ENCODE assay signal across 8 cellular contexts in genomic region chr5:10701567-10702039, GRCh38. TPM values are rescaled to one million over a fixed set of nuclear protein-coding genes. Genes with fewer than 3 reads are reported as not detected.
DNase-seq lines count a peak whose midpoint lies in the region; ATAC-seq and TF ChIP-seq lines count a peak whose summit lies in the region.

No MANE protein-coding gene starts in this region.

- no peak overlapping the region for H3K9ac ChIP-seq in liver (ENCODE audit: low read depth in 1 of 2, low read length in 2 of 2)

- H3K4me1 ChIP-seq in liver (ENCODE audit: control insufficient read depth in 4 of 4, insufficient read depth in 4 of 4, low read length in 3 of 4): peaks cover 5 to 23% (median 11%) of the 10 kb centered on the region in 4 donors

- H3K36me3 ChIP-seq in liver (ENCODE audit: control insufficient read depth in 4 of 4, insufficient read depth in 3 of 4, low read depth in 1 of 4, low read length in 3 of 4): no peaks in the 10 kb centered on the region

- 55% methylated on average over 6 of the region's 6 CpGs for WGBS in liver

- TF ChIP-seq CTCF in liver (IDR thresholded peaks at IDR 0.05; ENCODE audit: low read depth, low read length, missing input control): peak; percentile 53

- TF ChIP-seq RAD21 in liver (IDR thresholded peaks at IDR 0.05): peak; percentile 62 to 76

- no peaks in the 10 kb centered on the region for H3K27me3 ChIP-seq in liver (ENCODE audit: control insufficient read depth in 4 of 4, insufficient read depth in 4 of 4, low read length in 3 of 4)

- DNase-seq in Ammon's horn (ENCODE audit: low spot score): peak; percentile 70
- DNase-seq in OCI-M1 (lab: John Stamatoyannopoulos, UW): peak; percentile 48
- DNase-seq in cerebellum (ENCODE audit: low spot score): peak; percentile 36
- DNase-seq in NK-92 treated with Interleukin-12 subunit alpha and Interleukin-12 subunit beta, amount 100 ng/mL, for 24 hours (lab: John Stamatoyannopoulos, UW): no peak

- ATAC-seq in GM19351 (IDR thresholded peaks at IDR 0.05; ENCODE audit: unreplicated experiment) (peak; percentile 20), HG02610 (IDR thresholded peaks at IDR 0.05; ENCODE audit: unreplicated experiment) (no peak), GM18511 (IDR thresholded peaks at IDR 0.05; ENCODE audit: unreplicated experiment) (no peak)

- no peaks in the 10 kb centered on the region for H3K9me3 ChIP-seq in liver (ENCODE audit: control insufficient read depth in 4 of 4, low read length in 3 of 4)

- H3K27ac ChIP-seq in liver (ENCODE audit: low read depth in 1 of 2, low read length in 2 of 2): no peak overlapping the region

- no peak overlapping the region for H3K4me3 ChIP-seq in liver (ENCODE audit: low read depth in 1 of 3, low read length in 3 of 3)

TF ChIP-seq in liver, 16 proteins besides CTCF, POLR2A, EP300 and RAD21:
- no peak for TF ChIP-seq HNF4A (conservative IDR thresholded peaks at IDR 0.05)
- no peak for TF ChIP-seq RXRA (IDR thresholded peaks at IDR 0.05)
- TF ChIP-seq TAF1 (conservative IDR thresholded peaks at IDR 0.05): no peak
- no peak for TF ChIP-seq ZBTB33 (IDR thresholded peaks at IDR 0.05)
- TF ChIP-seq YY1 (IDR thresholded peaks at IDR 0.05): no peak
- no peak for TF ChIP-seq FOXA1 (IDR thresholded peaks at IDR 0.05)
- TF ChIP-seq SP1 (IDR thresholded peaks at IDR 0.05): no peak
- TF ChIP-seq JUND (IDR thresholded peaks at IDR 0.05): no peak
- no peak for TF ChIP-seq REST (IDR thresholded peaks at IDR 0.05)
- no peak for TF ChIP-seq EGR1 (IDR thresholded peaks at IDR 0.05; ENCODE audit: low read depth in 2 of 2)
- TF ChIP-seq GABPA (IDR thresholded peaks at IDR 0.05 in 1 of 2, conservative IDR thresholded peaks at IDR 0.05 in 1 of 2): no peak
TF ChIP-seq in liver: peak in this region for 0.

RNA-seq across cellular contexts. Expression of gene DAP, which starts 59.4 kb away (rescaled TPM):
- total RNA-seq in cerebellum (17.4 TPM), liver (10 to 100 TPM; 36.6 to 84.9 TPM)
- polyA plus RNA-seq in liver: 100 to 1,000 TPM; 117 to 122 TPM
